ENCODE assay signal across 1 cellular context in the genomic region with DNA sequence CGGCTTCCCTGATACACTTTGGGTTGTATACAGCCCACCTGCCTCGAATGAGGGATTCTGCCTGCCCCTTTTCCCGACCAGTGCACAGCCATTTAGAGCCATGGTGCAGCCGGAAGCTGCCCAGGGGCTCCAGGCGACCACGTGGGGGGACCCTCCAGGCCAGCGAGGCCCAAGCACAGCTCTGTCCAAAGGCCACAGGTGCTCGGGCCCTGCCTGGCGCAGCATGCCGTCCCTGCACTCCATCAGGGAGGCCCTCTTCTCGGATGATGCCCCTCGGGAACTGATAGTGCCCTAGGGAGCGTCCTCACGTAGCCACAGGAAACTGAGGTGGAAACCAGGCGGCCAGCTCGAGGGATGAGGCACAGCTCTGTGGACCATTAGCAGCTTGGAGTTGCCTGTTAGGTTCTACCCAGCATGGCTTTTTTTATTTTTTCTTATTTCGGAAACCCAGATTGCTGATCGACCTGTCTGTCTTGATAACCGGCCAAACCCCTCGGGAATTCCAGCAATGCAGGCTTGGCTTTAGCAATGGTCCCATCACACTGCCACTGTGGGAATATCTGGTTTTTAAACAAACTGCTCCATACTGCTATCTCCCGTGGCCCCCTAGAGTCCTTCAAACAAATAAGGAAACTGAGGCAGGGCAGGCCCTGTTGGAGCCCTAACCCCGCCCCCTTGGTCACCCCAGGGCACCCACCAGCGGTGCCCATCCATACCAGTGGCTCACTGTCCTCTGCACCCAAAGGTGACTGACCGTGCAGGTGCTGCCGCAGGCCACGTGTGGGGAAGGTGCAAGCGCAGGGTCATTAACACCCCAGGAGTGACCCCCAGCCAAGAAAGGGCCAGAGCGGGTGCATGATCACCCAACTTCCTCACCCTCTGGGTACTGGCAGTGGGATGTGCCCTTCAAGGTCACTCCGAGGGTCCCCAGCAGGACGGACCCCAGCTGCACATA.
TF ChIP-seq lines count a peak whose summit lies in the region.

No MANE protein-coding gene starts in this region.

TF ChIP-seq in IMR-90, 13 proteins besides CTCF, POLR2A, EP300 and RAD21:
- no peak for TF ChIP-seq CHD1 (IDR thresholded peaks at IDR 0.05; ENCODE audit: low read depth, low read length)
- TF ChIP-seq SMC3 (IDR thresholded peaks at IDR 0.05; ENCODE audit: low read depth, low read length) = no peak
- TF ChIP-seq MXI1 (IDR thresholded peaks at IDR 0.05; ENCODE audit: borderline replicate concordance, low read depth, low read length) = no peak
- no peak for TF ChIP-seq CEBPB (IDR thresholded peaks at IDR 0.05; ENCODE audit: low read depth, low read length)
- TF ChIP-seq RCOR1 (IDR thresholded peaks at IDR 0.05; ENCODE audit: insufficient replicate concordance, low read length) = no peak
- no peak for TF ChIP-seq RFX5 (IDR thresholded peaks at IDR 0.05; ENCODE audit: low read depth, low read length)
- TF ChIP-seq, protein P1, sequence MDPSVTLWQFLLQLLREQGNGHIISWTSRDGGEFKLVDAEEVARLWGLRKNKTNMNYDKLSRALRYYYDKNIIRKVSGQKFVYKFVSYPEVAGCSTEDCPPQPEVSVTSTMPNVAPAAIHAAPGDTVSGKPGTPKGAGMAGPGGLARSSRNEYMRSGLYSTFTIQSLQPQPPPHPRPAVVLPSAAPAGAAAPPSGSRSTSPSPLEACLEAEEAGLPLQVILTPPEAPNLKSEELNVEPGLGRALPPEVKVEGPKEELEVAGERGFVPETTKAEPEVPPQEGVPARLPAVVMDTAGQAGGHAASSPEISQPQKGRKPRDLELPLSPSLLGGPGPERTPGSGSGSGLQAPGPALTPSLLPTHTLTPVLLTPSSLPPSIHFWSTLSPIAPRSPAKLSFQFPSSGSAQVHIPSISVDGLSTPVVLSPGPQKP (IDR thresholded peaks at IDR 0.05; ENCODE audit: borderline replicate concordance, low read depth, low read length) = no peak
- TF ChIP-seq NFE2L2 (IDR thresholded peaks at IDR 0.05; ENCODE audit: low read depth, low read length) = no peak
- no peak for TF ChIP-seq FOS (IDR thresholded peaks at IDR 0.05; ENCODE audit: low read depth, low read length)
- no peak for TF ChIP-seq MAZ (IDR thresholded peaks at IDR 0.05; ENCODE audit: borderline replicate concordance, low read depth, low read length)
- TF ChIP-seq MAFK (IDR thresholded peaks at IDR 0.05; ENCODE audit: low read depth, low read length) = no peak
- no peak for TF ChIP-seq BHLHE40 (IDR thresholded peaks at IDR 0.05; ENCODE audit: low read depth, low read length)
- TF ChIP-seq, protein P2, sequence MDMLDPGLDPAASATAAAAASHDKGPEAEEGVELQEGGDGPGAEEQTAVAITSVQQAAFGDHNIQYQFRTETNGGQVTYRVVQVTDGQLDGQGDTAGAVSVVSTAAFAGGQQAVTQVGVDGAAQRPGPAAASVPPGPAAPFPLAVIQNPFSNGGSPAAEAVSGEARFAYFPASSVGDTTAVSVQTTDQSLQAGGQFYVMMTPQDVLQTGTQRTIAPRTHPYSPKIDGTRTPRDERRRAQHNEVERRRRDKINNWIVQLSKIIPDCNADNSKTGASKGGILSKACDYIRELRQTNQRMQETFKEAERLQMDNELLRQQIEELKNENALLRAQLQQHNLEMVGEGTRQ (IDR thresholded peaks at IDR 0.05; ENCODE audit: low read depth, low read length) = no peak
TF ChIP-seq in IMR-90: peak in this region for 0.
